In the genomic region with DNA sequence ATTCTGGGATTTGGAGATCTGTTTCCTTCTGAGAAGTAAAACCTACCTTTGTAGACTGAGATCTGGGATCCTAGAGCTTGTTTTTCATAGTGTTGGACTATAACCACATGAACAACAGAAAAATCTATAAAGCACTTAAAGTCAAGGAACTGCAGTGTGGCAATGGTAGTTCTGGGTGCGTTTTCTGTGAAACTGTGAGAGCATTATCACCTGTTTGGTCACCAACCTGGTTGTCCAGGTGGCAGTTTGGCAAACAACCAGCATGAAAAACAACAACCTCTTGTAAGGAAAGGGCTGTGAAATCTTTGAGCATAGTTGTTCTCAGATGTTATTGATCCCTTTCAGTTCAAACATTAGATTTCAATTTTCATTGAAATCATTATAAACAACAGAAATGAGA, we compare ENCODE assay signal across 14 cellular contexts.
DNase-seq lines count a peak whose midpoint lies in the region; ATAC-seq and TF ChIP-seq lines count a peak whose summit lies in the region.
"Had no signal": no experiment of that assay in that cellular context is flagged by ENCODE, and none has a peak within 500 bp of the region (broad histone marks: within the 10 kb centered on the region; RNA-seq: fewer than 3 reads in every experiment).

No MANE protein-coding gene starts in this region.

- 25 to 50% methylated on average over 1 of the region's 1 CpG for WGBS in thyroid gland, 2 donors

- BruUV-seq in A673 (replicated peaks; lab: Mats Ljungman, UMichigan), result no TSS peak

- intact Hi-C loops in thyroid gland (cut with DNase I) (no loop called here), A673 (cut with micrococcal nuclease; ENCODE audit: unreplicated experiment) (no loop called here)

- H3K36me3 ChIP-seq in thyroid gland (no peaks in the 10 kb centered on the region), A673 (ENCODE audit: insufficient read depth, low read length, poor library complexity, severe bottlenecking) (no peaks in the 10 kb centered on the region)

- DNase-seq in NCI-H1417 (lab: John Stamatoyannopoulos, UW), result peak in 2 of 3 experiments; percentile 37 to 51
- no peak for DNase-seq in NCI-H1417 treated with DMSO at 0.1 percent for 48 hours (lab: John Stamatoyannopoulos, UW)
- DNase-seq in T-helper 17 cell, result no peak
- peak; percentile 47 for DNase-seq in mucosa of gallbladder (ENCODE audit: low spot score)
- DNase-seq in thyroid gland, result peak; percentile 29 to 48
- DNase-seq in A673 (ENCODE audit: low spot score), result no peak
- DNase-seq in SHP77 treated with DMSO at 0.1 percent for 48 hours (lab: John Stamatoyannopoulos, UW), result no peak
- DNase-seq: activated CD8-positive, alpha-beta memory T cell treated with anti-CD3 and anti-CD28 coated beads for 24 hours; amniotic stem cell; KBM-7; natural killer cell; NCI-H526 treated with DMSO at 0.1 percent for 48 hours; retina had no signal

- H3K27me3 Mint-ChIP-seq in T-helper 17 cell, result no peaks in the 10 kb centered on the region

- no peak overlapping the region for H3K4me3 Mint-ChIP-seq in T-helper 17 cell
- H3K4me3 Mint-ChIP-seq: natural killer cell had no signal

- no peak for TF ChIP-seq POLR2A in thyroid gland (IDR thresholded peaks at IDR 0.05)

- POLR2A ChIA-PET in A673 (lab: Charles Lee; ENCODE audit: low non-redundant PET), result no interaction called here

- no peak overlapping the region for H3K4me3 ChIP-seq in thyroid gland (replicated peaks in 1 of 3)
- H3K4me3 ChIP-seq in A673 (ENCODE audit: low read depth, low read length, poor library complexity, severe bottlenecking), result no peak overlapping the region

- CTCF ChIA-PET in A673 (lab: Charles Lee), result no interaction called here

- H3K9me3 ChIP-seq in T-helper 17 cell (ENCODE audit: control insufficient read depth, low read length, poor library complexity, severe bottlenecking) (no peaks in the 10 kb centered on the region), thyroid gland (no peaks in the 10 kb centered on the region), A673 (ENCODE audit: low read depth, low read length, poor library complexity, severe bottlenecking) (no peaks in the 10 kb centered on the region)

- H3K27ac ChIP-seq in thyroid gland, result peak overlapping the region; percentile 29 to 61 (median 50)
- H3K27ac ChIP-seq in A673 (ENCODE audit: low read depth, low read length, poor library complexity, severe bottlenecking), result no peak overlapping the region

- no peaks in the 10 kb centered on the region for H3K27me3 ChIP-seq in thyroid gland
- no peaks in the 10 kb centered on the region for H3K27me3 ChIP-seq in A673 (replicated peaks; ENCODE audit: insufficient read depth, low read depth, low read length, poor library complexity)

- H3K4me1 ChIP-seq in thyroid gland (peaks cover 31 to 58% of the 10 kb centered on the region in 2 donors), A673 (ENCODE audit: insufficient read depth, low read length, poor library complexity, severe bottlenecking) (peaks cover 15% of the 10 kb centered on the region)

- H3K4me1 Mint-ChIP-seq in T-helper 17 cell, result peaks cover 9% of the 10 kb centered on the region
- H3K4me1 Mint-ChIP-seq: natural killer cell had no signal

- ATAC-seq in T-helper 17 cell (no peak), HG03432 (IDR thresholded peaks at IDR 0.05; ENCODE audit: unreplicated experiment) (no peak)
- ATAC-seq: natural killer cell had no signal

- TF ChIP-seq CTCF in thyroid gland (IDR thresholded peaks at IDR 0.05) (no peak), A673 (conservative IDR thresholded peaks at IDR 0.05; ENCODE audit: low read depth, low read length) (no peak)

- peaks cover 2% of the 10 kb centered on the region for H3K36me3 Mint-ChIP-seq in T-helper 17 cell (ENCODE audit: low read depth)
- H3K36me3 Mint-ChIP-seq: natural killer cell had no signal

- H3K27ac Mint-ChIP-seq in T-helper 17 cell, result peak overlapping the region; percentile 39
- H3K27ac Mint-ChIP-seq: natural killer cell had no signal

Comparison
In these comparisons a context has a peak if more than half of its experiments do, and no peak if none do; other contexts are left out.
1. DNase-seq: peak in NCI-H1417 (2 of 3), mucosa of gallbladder (single experiment) and thyroid gland (2 of 2); none in NCI-H1417 treated with DMSO at 0.1 percent for 48 hours (single experiment), T-helper 17 cell (0 of 3), A673 (single experiment) and SHP77 treated with DMSO at 0.1 percent for 48 hours (single experiment).